10 cellular contexts compared by ENCODE assay signal in genomic region chr18:79395308-79395640, GRCh38.
DNase-seq lines count a peak whose midpoint lies in the region; ATAC-seq and TF ChIP-seq lines count a peak whose summit lies in the region.
"Had no signal": no experiment of that assay in that cellular context is flagged by ENCODE, and none has a peak within 500 bp of the region (broad histone marks: within the 10 kb centered on the region; RNA-seq: fewer than 3 reads in every experiment).

No MANE protein-coding gene starts in this region.

- H3K27ac Mint-ChIP-seq in stimulated activated naive CD8-positive, alpha-beta T cell treated with anti-CD3 and anti-CD28 coated beads, Interleukin-15, amount 100 ng/mL, for 72 hours, result peak overlapping the region; percentile 82 to 85
- H3K27ac Mint-ChIP-seq: progenitor cell of endocrine pancreas had no signal

- no peak overlapping the region for H3K9ac ChIP-seq in SU-DHL-6 (ENCODE audit: low read length)
- no peak overlapping the region for H3K9ac ChIP-seq in iPS-20b (ENCODE audit: low read depth, low read length)

- H3K4me1 Mint-ChIP-seq in stimulated activated naive CD8-positive, alpha-beta T cell treated with anti-CD3 and anti-CD28 coated beads, Interleukin-15, amount 100 ng/mL, for 72 hours, result peaks cover 42% of the 10 kb centered on the region

- no peaks in the 10 kb centered on the region for H3K9me3 ChIP-seq in SU-DHL-6 (ENCODE audit: insufficient read depth, low read length)
- no peaks in the 10 kb centered on the region; the same call in 1 of the 2 replicates for H3K9me3 ChIP-seq in iPS-20b (ENCODE audit: insufficient read depth, low read depth, low read length)

- H3K9me2 ChIP-seq in SU-DHL-6 (replicated peaks; ENCODE audit: insufficient read depth, low read length), result no peaks in the 10 kb centered on the region

- 0 out of 2 replicates have a peak, but pooled peaks cover 4% of the 10 kb centered on the region for H3K4me1 ChIP-seq in iPS-20b (ENCODE audit: insufficient read depth, low read length)

- H4K20me1 ChIP-seq in SU-DHL-6 (ENCODE audit: low read depth, low read length), result no peaks in the 10 kb centered on the region

- peak; percentile 1 for ATAC-seq in stimulated activated naive CD8-positive, alpha-beta T cell treated with anti-CD3 and anti-CD28 coated beads, Interleukin-15, amount 100 ng/mL, for 72 hours
- no peak for ATAC-seq in GM19455 (IDR thresholded peaks at IDR 0.05; ENCODE audit: unreplicated experiment)
- ATAC-seq in HG03521 (IDR thresholded peaks at IDR 0.05; ENCODE audit: unreplicated experiment), result no peak

- TF ChIP-seq CTCF in SU-DHL-6 (IDR thresholded peaks at IDR 0.05; ENCODE audit: insufficient read depth, low read length, poor library complexity, severe bottlenecking), result no peak

- H3K27ac ChIP-seq in SU-DHL-6 (ENCODE audit: low read depth, low read length), result no peak overlapping the region
- no peak overlapping the region for H3K27ac ChIP-seq in iPS-20b (ENCODE audit: low read length)
- H3K27ac ChIP-seq: 22Rv1 had no signal

- H3K4me3 Mint-ChIP-seq in stimulated activated naive CD8-positive, alpha-beta T cell treated with anti-CD3 and anti-CD28 coated beads, Interleukin-15, amount 100 ng/mL, for 72 hours, result peak overlapping the region; percentile 80 to 87

- H3K79me2 ChIP-seq in SU-DHL-6 (ENCODE audit: insufficient read depth, low read length), result no peaks in the 10 kb centered on the region; the same call in 1 of the 2 replicates

- H3K27me3 ChIP-seq in SU-DHL-6 (ENCODE audit: low read length) (no peaks in the 10 kb centered on the region), iPS-20b (ENCODE audit: insufficient read depth, low read length) (peaks cover 90% of the 10 kb centered on the region)

- H3K4me3 ChIP-seq in SU-DHL-6 (ENCODE audit: insufficient read depth, low read length, poor library complexity, severe bottlenecking) (no peak overlapping the region), iPS-20b (ENCODE audit: low read length) (peak overlapping the region; percentile 51; the same call in 1 of the 2 replicates)

- DNase-seq in NCI-H146 (lab: John Stamatoyannopoulos, UW) (peak; percentile 66), NCI-H146 treated with DMSO at 0.1 percent for 48 hours (lab: John Stamatoyannopoulos, UW; ENCODE audit: unreplicated experiment) (no peak), HCEC 1CT (no peak)
- DNase-seq in stimulated activated naive CD8-positive, alpha-beta T cell treated with anti-CD3 and anti-CD28 coated beads, Interleukin-15, amount 100 ng/mL, for 72 hours, result no peak

- no peak overlapping the region for H2AFZ ChIP-seq in SU-DHL-6 (ENCODE audit: low read depth, low read length, severe bottlenecking)

- H3K36me3 ChIP-seq in SU-DHL-6 (ENCODE audit: low read length) (no peaks in the 10 kb centered on the region), iPS-20b (ENCODE audit: insufficient read depth, low read depth, low read length) (no peaks in the 10 kb centered on the region)

- peaks cover 13% of the 10 kb centered on the region for H3K27me3 Mint-ChIP-seq in stimulated activated naive CD8-positive, alpha-beta T cell treated with anti-CD3 and anti-CD28 coated beads, Interleukin-15, amount 100 ng/mL, for 72 hours

- no peaks in the 10 kb centered on the region for H3K9me3 Mint-ChIP-seq in stimulated activated naive CD8-positive, alpha-beta T cell treated with anti-CD3 and anti-CD28 coated beads, Interleukin-15, amount 100 ng/mL, for 72 hours

- H3K4me2 ChIP-seq in SU-DHL-6 (ENCODE audit: low read depth, low read length, poor library complexity, severe bottlenecking), result peak overlapping the region; percentile 40

- peaks cover 21% of the 10 kb centered on the region for H3F3A ChIP-seq in SU-DHL-6 (ENCODE audit: insufficient read depth)
